1 cellular context compared by ENCODE assay signal in genomic region chr11:122900803-122901202, GRCh38.
TF ChIP-seq lines count a peak whose summit lies in the region.

No MANE protein-coding gene starts in this region.

TF ChIP-seq in SK-N-SH, 30 proteins besides CTCF, POLR2A, EP300 and RAD21 (continued from another document):
- TF ChIP-seq, protein P1, sequence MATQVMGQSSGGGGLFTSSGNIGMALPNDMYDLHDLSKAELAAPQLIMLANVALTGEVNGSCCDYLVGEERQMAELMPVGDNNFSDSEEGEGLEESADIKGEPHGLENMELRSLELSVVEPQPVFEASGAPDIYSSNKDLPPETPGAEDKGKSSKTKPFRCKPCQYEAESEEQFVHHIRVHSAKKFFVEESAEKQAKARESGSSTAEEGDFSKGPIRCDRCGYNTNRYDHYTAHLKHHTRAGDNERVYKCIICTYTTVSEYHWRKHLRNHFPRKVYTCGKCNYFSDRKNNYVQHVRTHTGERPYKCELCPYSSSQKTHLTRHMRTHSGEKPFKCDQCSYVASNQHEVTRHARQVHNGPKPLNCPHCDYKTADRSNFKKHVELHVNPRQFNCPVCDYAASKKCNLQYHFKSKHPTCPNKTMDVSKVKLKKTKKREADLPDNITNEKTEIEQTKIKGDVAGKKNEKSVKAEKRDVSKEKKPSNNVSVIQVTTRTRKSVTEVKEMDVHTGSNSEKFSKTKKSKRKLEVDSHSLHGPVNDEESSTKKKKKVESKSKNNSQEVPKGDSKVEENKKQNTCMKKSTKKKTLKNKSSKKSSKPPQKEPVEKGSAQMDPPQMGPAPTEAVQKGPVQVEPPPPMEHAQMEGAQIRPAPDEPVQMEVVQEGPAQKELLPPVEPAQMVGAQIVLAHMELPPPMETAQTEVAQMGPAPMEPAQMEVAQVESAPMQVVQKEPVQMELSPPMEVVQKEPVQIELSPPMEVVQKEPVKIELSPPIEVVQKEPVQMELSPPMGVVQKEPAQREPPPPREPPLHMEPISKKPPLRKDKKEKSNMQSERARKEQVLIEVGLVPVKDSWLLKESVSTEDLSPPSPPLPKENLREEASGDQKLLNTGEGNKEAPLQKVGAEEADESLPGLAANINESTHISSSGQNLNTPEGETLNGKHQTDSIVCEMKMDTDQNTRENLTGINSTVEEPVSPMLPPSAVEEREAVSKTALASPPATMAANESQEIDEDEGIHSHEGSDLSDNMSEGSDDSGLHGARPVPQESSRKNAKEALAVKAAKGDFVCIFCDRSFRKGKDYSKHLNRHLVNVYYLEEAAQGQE (IDR thresholded peaks at IDR 0.05; ENCODE audit: low read depth, low read length) = no peak
- TF ChIP-seq, protein P2, sequence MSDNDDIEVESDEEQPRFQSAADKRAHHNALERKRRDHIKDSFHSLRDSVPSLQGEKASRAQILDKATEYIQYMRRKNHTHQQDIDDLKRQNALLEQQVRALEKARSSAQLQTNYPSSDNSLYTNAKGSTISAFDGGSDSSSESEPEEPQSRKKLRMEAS (IDR thresholded peaks at IDR 0.05; ENCODE audit: low read depth) = no peak
